In genomic region chr11:69492201-69492991, GRCh38 we compare ENCODE assay signal across 32 cellular contexts. TPM values are rescaled to one million over a fixed set of nuclear protein-coding genes. Genes with fewer than 3 reads are reported as not detected.
DNase-seq lines count a peak whose midpoint lies in the region; ATAC-seq, FAIRE-seq and TF ChIP-seq lines count a peak whose summit lies in the region.
"Had no signal": no experiment of that assay in that cellular context is flagged by ENCODE, and none has a peak within 500 bp of the region (broad histone marks: within the 10 kb centered on the region; RNA-seq: fewer than 3 reads in every experiment).

No MANE protein-coding gene starts in this region.

- H3K9me2 ChIP-seq in GM23248 (ENCODE audit: insufficient read depth): no peaks in the 10 kb centered on the region

- H3K9ac ChIP-seq in GM23248 (no peak overlapping the region), HepG2 (ENCODE audit: insufficient read depth, low read depth, low read length) (no peak overlapping the region)

- FAIRE-seq in HepG2 (lab: Jason Lieb, UNC): no peak

- no peak for TF ChIP-seq POLR2A in HepG2 (IDR thresholded peaks at IDR 0.05; ENCODE audit: insufficient read depth in 1 of 2, low read depth in 2 of 2, low read length in 2 of 2)
- TF ChIP-seq POLR2A in spleen (IDR thresholded peaks at IDR 0.05): no peak

- H3K79me2 ChIP-seq in GM23248 (ENCODE audit: insufficient read depth) (no peaks in the 10 kb centered on the region), HepG2 (ENCODE audit: insufficient read depth, low read length) (no peaks in the 10 kb centered on the region)

- no peaks in the 10 kb centered on the region for H3K27me3 ChIP-seq in GM23248 (replicated peaks; ENCODE audit: insufficient read depth)
- H3K27me3 ChIP-seq in HepG2 (ENCODE audit: control insufficient read depth in 1 of 2, insufficient read depth in 2 of 2, low read length in 2 of 2): no peaks in the 10 kb centered on the region
- peaks cover 0 to 8% (median 0%) of the 10 kb centered on the region in 7 donors for H3K27me3 ChIP-seq in spleen (replicated peaks in 1 of 7)
- H3K27me3 ChIP-seq: body of pancreas, sigmoid colon, tibial nerve had no signal

- POLR2A ChIA-PET in HepG2 (lab: Yijun Ruan, JAX): no interaction called here

- no peak for TF ChIP-seq RAD21 in HepG2 (CRISPR knock-in tag; IDR thresholded peaks at IDR 0.05)

- BruUV-seq in HepG2 (replicated peaks; lab: Mats Ljungman, UMichigan): no TSS peak

- H3F3A ChIP-seq in GM23248 (ENCODE audit: insufficient read depth): no peaks in the 10 kb centered on the region; the same call in none of the 2 replicates

- ATAC-seq in HepG2: no peak
- ATAC-seq: activated naive CD8-positive, alpha-beta T cell treated with anti-CD3 and anti-CD28 coated beads, Interleukin-2, amount 50 U/mL, for 24 hours; body of pancreas; left lobe of liver; SK-N-SH treated with all-trans-retinoic acid at 6 μM for 48 hours; T-helper 17 cell had no signal

- DNase-seq in GM23248 (peak; percentile 33), amniotic epithelial cell (ENCODE audit: low read depth) (peak; percentile 58), HepG2 (ENCODE audit: low spot score) (peak; percentile 43), spleen (peak; percentile 45), DMS79 (lab: John Stamatoyannopoulos, UW) (no peak), amniotic stem cell (lab: John Stamatoyannopoulos, UW) (no peak), UCSD-AML1 (lab: John Stamatoyannopoulos, UW; ENCODE audit: unreplicated experiment) (no peak)
- DNase-seq: activated CD4-positive, alpha-beta memory T cell treated with anti-CD3 and anti-CD28 coated beads, Interleukin-2, amount 10 ng/mL, durations not matched to agents 7 days and 5 days; activated CD4-positive, alpha-beta T cell treated with anti-CD3 and anti-CD28 coated beads for 1 hour; activated CD8-positive, alpha-beta memory T cell treated with anti-CD3 and anti-CD28 coated beads, Interleukin-2, amount 50 U/mL, for 4 hours; activated naive CD4-positive, alpha-beta T cell; activated naive CD8-positive, alpha-beta T cell treated with anti-CD3 and anti-CD28 coated beads, Interleukin-2, amount 50 U/mL, for 24 hours; body of pancreas; Calu3; DMS79 treated with DMSO at 0.1 percent for 48 hours; immature natural killer cell; KBM-7; MM.1S; NCI-H2029; NCI-H524 treated with DMSO at 0.1 percent for 48 hours; NK-92 treated with Interleukin-12 subunit alpha and Interleukin-12 subunit beta, amount 100 ng/mL, for 24 hours; sigmoid colon; stimulated activated CD4-positive, alpha-beta T cell treated with anti-CD3 and anti-CD28 coated beads, Interleukin-4, amount 100 ng/mL, for 4 hours; T-helper 17 cell had no signal

- H3K27ac ChIP-seq in GM23248: no peak overlapping the region
- no peak overlapping the region for H3K27ac ChIP-seq in HepG2 (ENCODE audit: extremely low read length, insufficient read depth, low read length)
- H3K27ac ChIP-seq in spleen: no peak overlapping the region
- H3K27ac ChIP-seq: body of pancreas, sigmoid colon had no signal

- no peak overlapping the region for H3K4me3 ChIP-seq in GM23248
- no peak overlapping the region for H3K4me3 ChIP-seq in HepG2 (replicated peaks in 1 of 3; ENCODE audit: insufficient read depth in 1 of 3, low read depth in 2 of 3, low read length in 3 of 3)
- H3K4me3 ChIP-seq in spleen: no peak overlapping the region
- H3K4me3 ChIP-seq: body of pancreas, sigmoid colon, tibial nerve had no signal

- H3K4me2 ChIP-seq in GM23248 (ENCODE audit: unreplicated experiment): no peak overlapping the region
- no peak overlapping the region for H3K4me2 ChIP-seq in HepG2 (ENCODE audit: low read depth, low read length)

- H4K20me1 ChIP-seq in GM23248 (ENCODE audit: insufficient read depth) (no peaks in the 10 kb centered on the region), HepG2 (ENCODE audit: insufficient read depth, low read length) (no peaks in the 10 kb centered on the region)

- H3K4me1 ChIP-seq in GM23248 (ENCODE audit: insufficient read depth) (peaks cover 8% of the 10 kb centered on the region), HepG2 (ENCODE audit: insufficient read depth, low read length) (peaks cover 48% of the 10 kb centered on the region), spleen (peaks cover 0 to 29% (median 4%) of the 10 kb centered on the region in 6 donors)

- TF ChIP-seq CTCF in HepG2 (CRISPR knock-in tag; IDR thresholded peaks at IDR 0.05): no peak
- TF ChIP-seq CTCF in spleen (IDR thresholded peaks at IDR 0.05 in 8 of 11, conservative IDR thresholded peaks at IDR 0.05 in 3 of 11): no peak

- WGBS in GM23248 (ENCODE audit: low coverage in 1 of 2, low lambda C conversion rate in 2 of 2, missing lambda C conversion rate in 2 of 2), 2 experiments: 79 to 85% methylated on average over 27 of the region's 27 CpGs
- WGBS in HepG2 (ENCODE audit: low lambda C conversion rate): 66% methylated on average over 18 of the region's 27 CpGs
- 84 to 92% (median 87%) methylated on average over 27 of the region's 27 CpGs for WGBS in spleen, 5 donors

- intact Hi-C loops in HepG2 (cut with micrococcal nuclease; ENCODE audit: unreplicated experiment) (loop anchor here (10.0 kb wide), 1 partner anchor 152 kb away; the partner anchor contains the start of gene CCND1), spleen (cut with DNase I; ENCODE audit: low total_unique reads) (no loop called here)

- no peak overlapping the region for H2AFZ ChIP-seq in GM23248
- H2AFZ ChIP-seq in HepG2 (ENCODE audit: low read length): no peak overlapping the region

- TF ChIP-seq EP300 in HepG2 (IDR thresholded peaks at IDR 0.05; ENCODE audit: low read depth in 2 of 2, low read length in 2 of 2) (no peak), HepG2 (CRISPR knock-in tag; IDR thresholded peaks at IDR 0.05; ENCODE audit: borderline replicate concordance) (no peak)

- in situ Hi-C loops in GM23248 (cut with MboI) (no loop called here), HepG2 (cut with HindIII; ENCODE audit: extremely low pct_ligation_motif_present, low pct_unique_long_range_greater_than_20kb) (no loop called here)

- H3K9me3 ChIP-seq in GM23248 (ENCODE audit: low read depth) (no peaks in the 10 kb centered on the region), HepG2 (ENCODE audit: low read length) (no peaks in the 10 kb centered on the region), spleen (no peaks in the 10 kb centered on the region)
- H3K9me3 ChIP-seq: body of pancreas, sigmoid colon, tibial nerve had no signal

- CTCF ChIA-PET in HepG2 (lab: Yijun Ruan, JAX; ENCODE audit: low intra/inter-chr PET ratio, low total read pairs): no interaction called here

- H3K36me3 ChIP-seq in GM23248 (ENCODE audit: low read depth) (no peaks in the 10 kb centered on the region), HepG2 (replicated peaks in 1 of 2; ENCODE audit: control insufficient read depth in 1 of 2, insufficient read depth in 2 of 2, low read length in 2 of 2) (no peaks in the 10 kb centered on the region), spleen (no peaks in the 10 kb centered on the region)
- H3K36me3 ChIP-seq: sigmoid colon, tibial nerve had no signal

TF ChIP-seq in HepG2, 621 proteins besides CTCF, POLR2A, EP300 and RAD21 (continues in another document):
- no peak for TF ChIP-seq ZNF34 (CRISPR knock-in tag; IDR thresholded peaks at IDR 0.05; ENCODE audit: borderline replicate concordance)

RNA-seq across cellular contexts. Expression of gene LINC01488, which starts 10.9 kb away (rescaled TPM):
- total RNA-seq in GM23248 (2014; rRNA removed; shearing (Covaris generic)): not detected in 2 replicates
- polyA plus RNA-seq in GM23248 (2016; fragmentation: Nextera tagmentation; extraction: Ambion mirVana): not detected in 2 replicates
- total RNA-seq in HepG2 (2016; rRNA removed; fragmentation: Illumina TruSeq; extraction: Trizol): 0.14 and 0.58 TPM in 2 replicates
- 0.10 and 0.18 TPM in 2 replicates for total RNA-seq in HepG2 (2016; cell fraction: cytosol; rRNA removed; fragmentation: Illumina TruSeq; extraction: Trizol; ENCODE audit: low read depth)
- 0.09 and 0.74 TPM in 2 replicates for total RNA-seq in HepG2 (2016; cell fraction: insoluble cytoplasmic fraction; rRNA removed; fragmentation: Illumina TruSeq; extraction: Trizol)
- 0.17 and 0.31 TPM in 2 replicates for total RNA-seq in HepG2 (2016; cell fraction: membrane; rRNA removed; fragmentation: Illumina TruSeq; extraction: Trizol)
- 0.47 and 1.4 TPM in 2 replicates for total RNA-seq in HepG2 (2016; cell fraction: nucleus; rRNA removed; fragmentation: Illumina TruSeq; extraction: Trizol)
- 0.13 and 0.26 TPM in 2 replicates for polyA plus RNA-seq in HepG2 (2011; rRNA removed)
- 0.11 TPM in 1 of 2 replicates, not detected in the other for polyA plus RNA-seq in HepG2 (2011; cell fraction: cytosol; rRNA removed)
- 0.31 and 1.3 TPM in 2 replicates for polyA plus RNA-seq in HepG2 (2011; cell fraction: nucleus; rRNA removed)
- polyA plus RNA-seq in HepG2 (2012): 0.04 TPM in 1 of 2 replicates, not detected in the other
- polyA plus RNA-seq in HepG2 (2016; cell fraction: cytosol; fragmentation: Illumina TruSeq; extraction: Trizol; ENCODE audit: low read depth): 0.09 and 0.12 TPM in 2 replicates
- 0.21 and 0.39 TPM in 2 replicates for polyA plus RNA-seq in HepG2 (2016; cell fraction: insoluble cytoplasmic fraction; fragmentation: Illumina TruSeq; extraction: Trizol; ENCODE audit: low read depth)
- polyA plus RNA-seq in HepG2 (2016; cell fraction: membrane; fragmentation: Illumina TruSeq; extraction: Trizol; ENCODE audit: low read depth): 0.22 TPM in 2 replicates
- polyA plus RNA-seq in HepG2 (2016; cell fraction: nucleus; fragmentation: Illumina TruSeq; extraction: Trizol; ENCODE audit: insufficient read depth, low read depth): 1.7 and 3.1 TPM in 2 replicates
- polyA minus RNA-seq in HepG2 (2011; rRNA and poly(A)+ RNA removed; ENCODE audit: low replicate concordance): 0.16 TPM in 1 of 2 replicates, not detected in the other
- polyA minus RNA-seq in HepG2 (2011; cell fraction: cytosol; rRNA and poly(A)+ RNA removed): not detected in 2 replicates
- polyA minus RNA-seq in HepG2 (2011; cell fraction: nucleus; rRNA and poly(A)+ RNA removed): 0.12 and 0.39 TPM in 2 replicates
- total RNA-seq in spleen: not detected
- not detected for polyA plus RNA-seq in spleen
- total RNA-seq: activated CD4-positive, alpha-beta memory T cell treated with anti-CD3 and anti-CD28 coated beads, Interleukin-2, amount 10 ng/mL, durations not matched to agents 7 days and 5 days; body of pancreas; Calu3; cerebellum; fibroblast of lung; H4; mesenteric fat pad; myocyte; T-helper 17 cell; tibial nerve had no signal
- polyA plus RNA-seq: fibroblast of lung, immature natural killer cell, sigmoid colon had no signal

Comparison
In these comparisons a context has a peak if more than half of its experiments do, and no peak if none do; other contexts are left out.
1. DNase-seq: peak in GM23248 (single experiment), amniotic epithelial cell (single experiment), HepG2 (single experiment) and spleen (single experiment); none in DMS79 (single experiment), amniotic stem cell (single experiment) and UCSD-AML1 (single experiment).